11 cellular contexts compared by ENCODE assay signal in the genomic region with DNA sequence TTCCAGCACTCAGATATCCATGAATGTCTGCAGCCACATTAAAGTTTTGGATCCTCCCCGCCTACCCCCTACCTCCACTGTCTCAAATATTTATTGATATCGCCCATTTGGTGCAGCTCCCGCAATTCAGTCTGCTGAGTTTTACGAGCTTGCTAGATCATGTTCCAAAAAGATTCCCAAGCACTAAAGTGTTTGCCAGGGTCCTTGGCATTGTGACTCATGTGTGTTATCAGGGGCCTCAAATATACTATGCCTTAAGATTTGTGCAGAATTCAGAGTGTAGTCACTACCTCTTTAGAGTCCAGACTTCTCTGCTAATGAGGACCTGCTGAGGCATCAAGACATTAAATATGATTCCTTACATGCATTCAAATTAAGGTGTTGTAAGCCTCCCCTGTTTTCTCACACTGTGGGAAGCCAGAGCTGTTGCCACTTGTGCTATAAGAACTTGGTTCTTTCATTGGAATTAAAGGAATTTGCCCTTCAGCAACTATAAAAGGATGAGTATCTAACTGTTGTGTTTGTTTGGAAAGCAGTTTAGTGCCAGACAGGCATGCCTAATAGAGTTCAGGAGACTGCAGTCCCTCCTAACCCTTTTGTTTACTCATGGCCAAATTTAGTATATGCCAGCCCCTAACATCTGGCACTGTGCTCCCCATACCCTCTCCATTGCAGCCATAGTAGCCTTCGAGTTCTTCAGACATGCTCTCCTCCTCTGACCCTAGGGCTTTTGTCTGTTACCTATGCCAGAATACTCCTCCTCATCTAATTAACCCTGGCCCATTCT.
A peak's percentile ranks its signal among the peaks of the same experiment; 100 is the strongest.
DNase-seq lines count a peak whose midpoint lies in the region; TF ChIP-seq lines count a peak whose summit lies in the region.
"Had no signal": no experiment of that assay in that cellular context is flagged by ENCODE, and none has a peak within 500 bp of the region (broad histone marks: within the 10 kb centered on the region; RNA-seq: fewer than 3 reads in every experiment).

No MANE protein-coding gene starts in this region.

- peaks cover 5% of the 10 kb centered on the region for H3K36me3 Mint-ChIP-seq in nephron progenitor cell (ENCODE audit: low read depth)

- H3K27me3 Mint-ChIP-seq in nephron progenitor cell (ENCODE audit: low read depth, poor library complexity), result no peaks in the 10 kb centered on the region
- H3K27me3 Mint-ChIP-seq: activated B cell treated with CpG ODN at 0.5 μM for 24 hours; activated naive CD4-positive, alpha-beta T cell treated with anti-CD3 and anti-CD28 coated beads, Interleukin-2, amount 10 ng/mL, durations not matched to agents 7 days and 5 days had no signal

- no peaks in the 10 kb centered on the region for H3K36me3 ChIP-seq in WERI-Rb-1
- H3K36me3 ChIP-seq: suprapubic skin had no signal

- H3K27ac Mint-ChIP-seq in nephron progenitor cell, result peak overlapping the region; percentile 21
- H3K27ac Mint-ChIP-seq: activated B cell treated with CpG ODN at 0.5 μM for 24 hours; activated naive CD4-positive, alpha-beta T cell treated with anti-CD3 and anti-CD28 coated beads, Interleukin-2, amount 10 ng/mL, durations not matched to agents 7 days and 5 days had no signal

- DNase-seq in EL, result peak; percentile 90
- peak; percentile 22 for DNase-seq in NCI-H1048 (lab: John Stamatoyannopoulos, UW)
- peak; percentile 63 for DNase-seq in dedifferentiated amniotic fluid mesenchymal stem cell (ENCODE audit: extremely low spot score)
- no peak for DNase-seq in nephron progenitor cell
- no peak for DNase-seq in WERI-Rb-1
- no peak for DNase-seq in posterior cingulate gyrus
- DNase-seq in G401 (ENCODE audit: low spot score), result no peak
- DNase-seq in NCI-H146 (lab: John Stamatoyannopoulos, UW), result no peak
- DNase-seq: activated B cell treated with CpG ODN at 0.5 μM for 24 hours; activated naive CD4-positive, alpha-beta T cell treated with anti-CD3 and anti-CD28 coated beads, Interleukin-2, amount 10 ng/mL, durations not matched to agents 7 days and 5 days had no signal

- peak overlapping the region; percentile 16 for H3K4me3 Mint-ChIP-seq in nephron progenitor cell
- H3K4me3 Mint-ChIP-seq: activated B cell treated with CpG ODN at 0.5 μM for 24 hours; activated naive CD4-positive, alpha-beta T cell treated with anti-CD3 and anti-CD28 coated beads, Interleukin-2, amount 10 ng/mL, durations not matched to agents 7 days and 5 days had no signal

- TF ChIP-seq CTCF in nephron progenitor cell (IDR thresholded peaks at IDR 0.05) (no peak), WERI-Rb-1 (IDR thresholded peaks at IDR 0.05; ENCODE audit: low read depth, low read length) (no peak)

- H3K4me1 Mint-ChIP-seq in nephron progenitor cell, result peaks cover 77% of the 10 kb centered on the region
- H3K4me1 Mint-ChIP-seq: activated B cell treated with CpG ODN at 0.5 μM for 24 hours; activated naive CD4-positive, alpha-beta T cell treated with anti-CD3 and anti-CD28 coated beads, Interleukin-2, amount 10 ng/mL, durations not matched to agents 7 days and 5 days had no signal

- no peaks in the 10 kb centered on the region for H3K9me3 ChIP-seq in WERI-Rb-1 (ENCODE audit: severe bottlenecking)
- H3K9me3 ChIP-seq: suprapubic skin had no signal

- H3K9me3 Mint-ChIP-seq in nephron progenitor cell, result peaks cover 6% of the 10 kb centered on the region
- H3K9me3 Mint-ChIP-seq: activated B cell treated with CpG ODN at 0.5 μM for 24 hours; activated naive CD4-positive, alpha-beta T cell treated with anti-CD3 and anti-CD28 coated beads, Interleukin-2, amount 10 ng/mL, durations not matched to agents 7 days and 5 days had no signal

- intact Hi-C loops in posterior cingulate gyrus (cut with DNase I), result no loop called here

- no peak overlapping the region for H3K27ac ChIP-seq in WERI-Rb-1
- H3K27ac ChIP-seq: suprapubic skin had no signal

- H3K27me3 ChIP-seq in WERI-Rb-1 (ENCODE audit: insufficient read depth, low read depth, severe bottlenecking), result no peaks in the 10 kb centered on the region
- H3K27me3 ChIP-seq: suprapubic skin had no signal

- in situ Hi-C loops in G401 (cut with HindIII; ENCODE audit: low sequenced_read_pairs), result no loop called here

- no peak overlapping the region for H3K4me3 ChIP-seq in WERI-Rb-1 (ENCODE audit: low read depth, low read length)
- H3K4me3 ChIP-seq: suprapubic skin had no signal

Comparison
In these comparisons a context has a peak if more than half of its experiments do, and no peak if none do; other contexts are left out.
1. DNase-seq: peak in EL (single experiment), NCI-H1048 (single experiment) and dedifferentiated amniotic fluid mesenchymal stem cell (single experiment); none in nephron progenitor cell (single experiment), WERI-Rb-1 (single experiment), posterior cingulate gyrus (0 of 10), G401 (single experiment) and NCI-H146 (single experiment).